17 cellular contexts compared by ENCODE assay signal in the genomic region with DNA sequence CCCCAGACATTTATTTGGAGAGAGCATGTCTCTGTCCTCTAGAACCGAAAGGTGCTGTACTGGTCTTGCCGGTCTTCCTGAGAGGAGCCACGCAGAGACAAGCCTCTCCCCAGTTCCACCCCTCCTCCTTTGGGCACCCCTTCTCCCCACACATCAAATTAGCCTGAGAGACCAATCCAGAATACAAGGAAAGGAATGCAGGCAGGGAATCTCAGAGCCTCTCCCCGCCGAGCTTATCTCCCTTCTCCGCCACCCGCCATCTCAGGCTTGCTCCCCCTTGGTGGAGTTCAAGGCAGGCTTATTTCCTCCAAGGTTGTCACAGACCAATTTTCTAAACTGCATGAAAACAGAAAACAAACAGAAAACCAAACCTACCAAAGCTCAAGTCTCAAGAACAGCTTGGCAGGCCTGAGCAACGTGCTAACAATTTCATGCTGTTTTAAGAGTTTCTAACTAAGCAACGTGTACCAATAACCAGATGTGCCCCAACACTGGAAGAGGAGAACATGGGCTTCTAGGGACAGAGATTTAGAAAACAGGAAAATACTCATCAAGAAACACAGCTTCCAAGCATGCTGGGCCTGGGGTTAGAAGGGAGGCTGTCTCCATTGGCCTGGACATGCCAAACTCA.
DNase-seq lines count a peak whose midpoint lies in the region; ATAC-seq, FAIRE-seq and TF ChIP-seq lines count a peak whose summit lies in the region.
"Had no signal": no experiment of that assay in that cellular context is flagged by ENCODE, and none has a peak within 500 bp of the region (broad histone marks: within the 10 kb centered on the region; RNA-seq: fewer than 3 reads in every experiment).

No MANE protein-coding gene starts in this region.

- H3K36me3 ChIP-seq in osteoblast (ENCODE audit: insufficient read depth, low read length) (no peaks in the 10 kb centered on the region), stomach smooth muscle (ENCODE audit: control insufficient read depth in 2 of 2, insufficient read depth in 2 of 2, low read length in 2 of 2) (no peaks in the 10 kb centered on the region), HepG2 (replicated peaks in 1 of 2; ENCODE audit: control insufficient read depth in 1 of 2, insufficient read depth in 2 of 2, low read length in 2 of 2) (no peaks in the 10 kb centered on the region), aorta (ENCODE audit: control insufficient read depth in 1 of 2, insufficient read depth in 2 of 2, low read length in 1 of 2) (no peaks in the 10 kb centered on the region)

- H4K20me1 ChIP-seq in osteoblast (ENCODE audit: insufficient read depth, low read length) (no peaks in the 10 kb centered on the region), HepG2 (ENCODE audit: insufficient read depth, low read length) (no peaks in the 10 kb centered on the region)

- intact Hi-C loops in HepG2 (cut with micrococcal nuclease; ENCODE audit: unreplicated experiment) = no loop called here
- intact Hi-C loops in aorta (cut with DNase I) = no loop called here

- H3K9ac ChIP-seq in stomach smooth muscle (ENCODE audit: low read length in 2 of 2) (no peak overlapping the region), HepG2 (ENCODE audit: insufficient read depth, low read depth, low read length) (no peak overlapping the region)

- TF ChIP-seq EP300 in HepG2 (IDR thresholded peaks at IDR 0.05; ENCODE audit: low read depth in 2 of 2, low read length in 2 of 2) = no peak
- TF ChIP-seq EP300 in HepG2 (CRISPR knock-in tag; IDR thresholded peaks at IDR 0.05; ENCODE audit: borderline replicate concordance) = no peak

- BruUV-seq in HepG2 (replicated peaks; lab: Mats Ljungman, UMichigan) = no TSS peak

- POLR2A ChIA-PET in HepG2 (lab: Yijun Ruan, JAX) = no interaction called here

- no peak overlapping the region for H3K4me2 ChIP-seq in osteoblast (ENCODE audit: insufficient read depth, low read length)
- H3K4me2 ChIP-seq in HepG2 (ENCODE audit: low read depth, low read length) = no peak overlapping the region

- TF ChIP-seq CTCF in osteoblast (IDR thresholded peaks at IDR 0.05; ENCODE audit: extremely low read depth, low read depth, low read length) (no peak), HepG2 (CRISPR knock-in tag; IDR thresholded peaks at IDR 0.05) (no peak)

- peaks cover 8% of the 10 kb centered on the region for H3K4me1 ChIP-seq in osteoblast (ENCODE audit: insufficient read depth, low read length)
- peaks cover 48% of the 10 kb centered on the region for H3K4me1 ChIP-seq in stomach smooth muscle (ENCODE audit: control insufficient read depth, insufficient read depth, low read length)
- no peaks in the 10 kb centered on the region for H3K4me1 ChIP-seq in HepG2 (ENCODE audit: insufficient read depth, low read length)
- H3K4me1 ChIP-seq in aorta (ENCODE audit: control insufficient read depth in 1 of 2, insufficient read depth in 2 of 2, low read length in 2 of 2) = no peaks in the 10 kb centered on the region

- H3K27me3 ChIP-seq in osteoblast (ENCODE audit: insufficient read depth, low read length) (peaks cover 6% of the 10 kb centered on the region), stomach smooth muscle (ENCODE audit: control insufficient read depth in 1 of 2, insufficient read depth in 2 of 2, low read length in 2 of 2) (no peaks in the 10 kb centered on the region), HepG2 (ENCODE audit: control insufficient read depth in 1 of 2, insufficient read depth in 2 of 2, low read length in 2 of 2) (peaks cover 3 to 9% of the 10 kb centered on the region in 2 experiments; a peak in 3 of 5 replicates), aorta (ENCODE audit: control insufficient read depth in 1 of 2, insufficient read depth in 2 of 2, low read length in 1 of 2) (no peaks in the 10 kb centered on the region)

- H3K9me3 ChIP-seq in osteoblast (ENCODE audit: low read depth, low read length) = no peaks in the 10 kb centered on the region
- H3K9me3 ChIP-seq in stomach smooth muscle (ENCODE audit: control insufficient read depth in 2 of 2, low read length in 2 of 2) = no peaks in the 10 kb centered on the region
- no peaks in the 10 kb centered on the region for H3K9me3 ChIP-seq in HepG2 (ENCODE audit: low read length)
- no peaks in the 10 kb centered on the region for H3K9me3 ChIP-seq in aorta (ENCODE audit: control insufficient read depth, low read length)

- no peak overlapping the region for H3K27ac ChIP-seq in osteoblast (ENCODE audit: low read depth, low read length)
- peak overlapping the region; percentile 89 for H3K27ac ChIP-seq in stomach smooth muscle (ENCODE audit: low read length)
- H3K27ac ChIP-seq in HepG2 (ENCODE audit: extremely low read length, insufficient read depth, low read length) = no peak overlapping the region
- no peak overlapping the region for H3K27ac ChIP-seq in aorta (ENCODE audit: low read depth in 1 of 2, low read length in 2 of 2)

- in situ Hi-C loops in HepG2 (cut with HindIII; ENCODE audit: extremely low pct_ligation_motif_present, low pct_unique_long_range_greater_than_20kb) = no loop called here

- ATAC-seq in HepG2 = no peak
- no peak for ATAC-seq in aorta (ENCODE audit: low FRiP score)

- no peak for TF ChIP-seq RAD21 in HepG2 (CRISPR knock-in tag; IDR thresholded peaks at IDR 0.05)

- no peak for TF ChIP-seq POLR2A in HepG2 (IDR thresholded peaks at IDR 0.05; ENCODE audit: insufficient read depth in 1 of 2, low read depth in 2 of 2, low read length in 2 of 2)

- 51% methylated on average over 9 of the region's 9 CpGs for WGBS in HepG2 (ENCODE audit: low lambda C conversion rate)
- WGBS in aorta, 2 donors = 80 to 91% methylated on average over 9 of the region's 9 CpGs

- DNase-seq in ELF-1 (ENCODE audit: low read depth, low spot score) = peak; percentile 29
- DNase-seq in amniotic epithelial cell (ENCODE audit: low read depth) = peak; percentile 70
- DNase-seq in osteoblast (ENCODE audit: insufficient read length, low spot score, missing footprints) = peak; percentile 58
- DNase-seq in HepG2 (ENCODE audit: low spot score) = no peak
- DNase-seq in amniotic stem cell (lab: John Stamatoyannopoulos, UW) = no peak
- no peak for DNase-seq in aorta
- DNase-seq: ACHN, AML-193, H7, Kasumi-1, NCI-H187, NCI-H345, NCI-H526 treated with DMSO at 0.1 percent for 48 hours, SHP77 treated with DMSO at 0.1 percent for 48 hours had no signal

- no peak overlapping the region for H3K4me3 ChIP-seq in osteoblast (ENCODE audit: insufficient read depth, low read length)
- no peak overlapping the region for H3K4me3 ChIP-seq in stomach smooth muscle (ENCODE audit: low read length in 2 of 2)
- no peak overlapping the region for H3K4me3 ChIP-seq in HepG2 (replicated peaks in 1 of 3; ENCODE audit: insufficient read depth in 1 of 3, low read depth in 2 of 3, low read length in 3 of 3)
- no peak overlapping the region for H3K4me3 ChIP-seq in aorta (ENCODE audit: low read length in 2 of 2)

- H2AFZ ChIP-seq in osteoblast (ENCODE audit: low read length) (no peak overlapping the region), HepG2 (ENCODE audit: low read length) (no peak overlapping the region)

- no peak for FAIRE-seq in HepG2 (lab: Jason Lieb, UNC)
- FAIRE-seq: GM19239, RCC 7860 had no signal

- CTCF ChIA-PET in HepG2 (lab: Yijun Ruan, JAX; ENCODE audit: low intra/inter-chr PET ratio, low total read pairs) = no interaction called here

- H3K79me2 ChIP-seq in osteoblast (ENCODE audit: insufficient read depth, low read length) = no peaks in the 10 kb centered on the region
- H3K79me2 ChIP-seq in HepG2 (ENCODE audit: insufficient read depth, low read length) = no peaks in the 10 kb centered on the region

TF ChIP-seq in HepG2, 621 proteins besides CTCF, POLR2A, EP300 and RAD21 (continues in another document):
- TF ChIP-seq BRCA1 (CRISPR knock-in tag; IDR thresholded peaks at IDR 0.05) = no peak
- TF ChIP-seq SNAPC2 (CRISPR knock-in tag; IDR thresholded peaks at IDR 0.05) = no peak
- no peak for TF ChIP-seq YEATS4 (CRISPR knock-in tag; IDR thresholded peaks at IDR 0.05; ENCODE audit: borderline replicate concordance)
- no peak for TF ChIP-seq ZSCAN25 (CRISPR knock-in tag; IDR thresholded peaks at IDR 0.05)
- no peak for TF ChIP-seq MLX (CRISPR knock-in tag; IDR thresholded peaks at IDR 0.05)
- TF ChIP-seq FOXK2 (IDR thresholded peaks at IDR 0.05) = no peak
- no peak for TF ChIP-seq PAF1 (CRISPR knock-in tag; IDR thresholded peaks at IDR 0.05)
- no peak for TF ChIP-seq ZNF570 (CRISPR knock-in tag; IDR thresholded peaks at IDR 0.05; ENCODE audit: borderline replicate concordance)
- no peak for TF ChIP-seq RFX3 (CRISPR knock-in tag; IDR thresholded peaks at IDR 0.05)
- no peak for TF ChIP-seq ATM (IDR thresholded peaks at IDR 0.05; ENCODE audit: borderline replicate concordance)
- TF ChIP-seq ZNF614 (CRISPR knock-in tag; IDR thresholded peaks at IDR 0.05; ENCODE audit: borderline replicate concordance) = no peak
- TF ChIP-seq NR2F1 (CRISPR knock-in tag; IDR thresholded peaks at IDR 0.05) = no peak
- TF ChIP-seq ZNF598 (CRISPR knock-in tag; IDR thresholded peaks at IDR 0.05; ENCODE audit: borderline replicate concordance) = no peak

Comparison
In these comparisons a context has a peak if more than half of its experiments do, and no peak if none do; other contexts are left out.
1. DNase-seq: peak in ELF-1 (single experiment), amniotic epithelial cell (single experiment) and osteoblast (single experiment); none in HepG2 (single experiment), amniotic stem cell (single experiment) and aorta (0 of 2).